ENCODE assay signal across 1 cellular context in genomic region chr1:218408942-218409341, GRCh38.
TF ChIP-seq lines count a peak whose summit lies in the region.

No MANE protein-coding gene starts in this region.

TF ChIP-seq in GM23338, 12 proteins besides CTCF, POLR2A, EP300 and RAD21 (continued from another document):
- no peak for TF ChIP-seq REST (IDR thresholded peaks at IDR 0.05; ENCODE audit: unreplicated experiment)
- no peak for TF ChIP-seq ZNF462 (CRISPR knock-in tag; IDR thresholded peaks at IDR 0.05)
- no peak for TF ChIP-seq ZNF331 (CRISPR knock-in tag; IDR thresholded peaks at IDR 0.05; ENCODE audit: low read depth)
- TF ChIP-seq NANOG (IDR thresholded peaks at IDR 0.05; ENCODE audit: borderline replicate concordance) = no peak
- TF ChIP-seq EZH2 (IDR thresholded peaks at IDR 0.05; ENCODE audit: low read depth, unreplicated experiment) = no peak
- no peak for TF ChIP-seq POLR2AphosphoS5 (IDR thresholded peaks at IDR 0.05; ENCODE audit: low read depth)
- no peak for TF ChIP-seq STAT1 (IDR thresholded peaks at IDR 0.05; ENCODE audit: unreplicated experiment)
- no peak for TF ChIP-seq JUNB (IDR thresholded peaks at IDR 0.05; ENCODE audit: unreplicated experiment)
- TF ChIP-seq EZH2phosphoT487 (IDR thresholded peaks at IDR 0.05; ENCODE audit: unreplicated experiment) = no peak
